Comparison of ENCODE assay signal across 18 cellular contexts in genomic region chr2:187617120-187617519, GRCh38.
"Had no signal": no experiment of that assay in that cellular context is flagged by ENCODE, and none has a peak within 500 bp of the region (broad histone marks: within the 10 kb centered on the region; RNA-seq: fewer than 3 reads in every experiment).

No MANE protein-coding gene starts in this region.

- H3K9ac ChIP-seq: parathyroid adenoma had no signal

- H3K79me2 ChIP-seq: parathyroid adenoma had no signal

- H2AFZ ChIP-seq: parathyroid adenoma had no signal

- H3K36me3 ChIP-seq: heart right ventricle, prostate gland, tibial nerve, upper lobe of right lung, vagina had no signal

- H3K4me3 ChIP-seq: dorsolateral prefrontal cortex, heart right ventricle, prostate gland, testis, tibial nerve, upper lobe of right lung, vagina had no signal

- H3K4me1 Mint-ChIP-seq: stimulated activated effector memory CD8-positive, alpha-beta T cell treated with anti-CD3 and anti-CD28 coated beads, Interleukin-12 subunit alpha, Interleukin-12 subunit beta, amount 100 ng/mL, for 72 hours had no signal

- H3K27ac Mint-ChIP-seq: mesothelial cell of epicardium; natural killer cell treated with Interleukin-12 subunit alpha and Interleukin-12 subunit beta and Interleukin-15 and Interleukin-18, amount 100 ng/mL, for 72 hours; stimulated activated effector memory CD8-positive, alpha-beta T cell treated with anti-CD3 and anti-CD28 coated beads, Interleukin-12 subunit alpha, Interleukin-12 subunit beta, amount 100 ng/mL, for 72 hours had no signal

- H3K27me3 Mint-ChIP-seq: natural killer cell treated with Interleukin-12 subunit alpha and Interleukin-12 subunit beta and Interleukin-15 and Interleukin-18, amount 100 ng/mL, for 72 hours had no signal

- H3K9me3 ChIP-seq: heart right ventricle, prostate gland, testis, tibial nerve, upper lobe of right lung, vagina had no signal

- H3K4me1 ChIP-seq: heart right ventricle, parathyroid adenoma, prostate gland, testis, tibial nerve, upper lobe of right lung, vagina had no signal

- H3K9me3 Mint-ChIP-seq: mesothelial cell of epicardium had no signal

- H3K27me3 ChIP-seq: dorsolateral prefrontal cortex, heart right ventricle, testis, tibial nerve, upper lobe of right lung, vagina had no signal

- H3K4me3 Mint-ChIP-seq: mesothelial cell of epicardium; natural killer cell treated with Interleukin-12 subunit alpha and Interleukin-12 subunit beta and Interleukin-15 and Interleukin-18, amount 100 ng/mL, for 72 hours; stimulated activated effector memory CD8-positive, alpha-beta T cell treated with anti-CD3 and anti-CD28 coated beads, Interleukin-12 subunit alpha, Interleukin-12 subunit beta, amount 100 ng/mL, for 72 hours had no signal

- H3K36me3 Mint-ChIP-seq: mesothelial cell of epicardium; natural killer cell treated with Interleukin-12 subunit alpha and Interleukin-12 subunit beta and Interleukin-15 and Interleukin-18, amount 100 ng/mL, for 72 hours; stimulated activated effector memory CD8-positive, alpha-beta T cell treated with anti-CD3 and anti-CD28 coated beads, Interleukin-12 subunit alpha, Interleukin-12 subunit beta, amount 100 ng/mL, for 72 hours had no signal

- H3K27ac ChIP-seq: heart right ventricle, parathyroid adenoma, prostate gland, testis, tibial nerve, upper lobe of right lung, vagina had no signal

- ATAC-seq: natural killer cell treated with Interleukin-12 subunit alpha and Interleukin-12 subunit beta and Interleukin-15 and Interleukin-18, amount 100 ng/mL, for 72 hours; stimulated activated effector memory CD8-positive, alpha-beta T cell treated with anti-CD3 and anti-CD28 coated beads, Interleukin-12 subunit alpha, Interleukin-12 subunit beta, amount 100 ng/mL, for 72 hours; stimulated activated naive CD8-positive, alpha-beta T cell treated with anti-CD3 and anti-CD28 coated beads, Interleukin-15, Interleukin-2, amounts not matched to agents 100 U/mL and 50 U/mL, for 24 hours; upper lobe of right lung had no signal

- DNase-seq: cortex of kidney; dorsolateral prefrontal cortex; effector CD8-positive, alpha-beta T cell; heart right ventricle; kidney glomerular epithelial cell; mammary epithelial cell; stimulated activated CD4-positive, alpha-beta T cell treated with anti-CD3 and anti-CD28 coated beads, Interleukin-4, amount 100 ng/mL, for 1 hour; stimulated activated CD8-positive, alpha-beta memory T cell treated with anti-CD3 and anti-CD28 coated beads, Interleukin-4, amount 100 ng/mL, for 48 hours; stimulated activated naive CD8-positive, alpha-beta T cell treated with anti-CD3 and anti-CD28 coated beads, Interleukin-15, Interleukin-2, amounts not matched to agents 100 U/mL and 50 U/mL, for 24 hours; testis; upper lobe of right lung had no signal
